In the genomic region with DNA sequence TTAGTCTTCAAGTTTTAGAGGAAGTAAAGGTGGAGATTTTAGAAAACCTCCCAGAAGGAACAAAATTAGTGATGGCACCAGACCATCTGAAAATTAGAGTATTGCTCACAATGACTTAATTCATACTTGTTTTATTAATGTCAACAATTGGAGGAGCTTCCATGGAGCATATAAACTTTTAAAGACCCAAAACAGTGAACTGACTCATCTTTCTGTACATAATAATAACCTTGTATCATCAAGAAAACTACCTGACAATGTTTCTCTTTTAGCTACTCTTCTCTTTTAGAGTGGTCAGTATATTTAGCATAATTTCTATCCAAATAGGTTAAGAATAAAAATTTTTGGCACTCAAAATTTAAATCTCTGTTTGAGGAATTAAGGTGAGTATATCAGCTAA, we compare ENCODE assay signal across 35 cellular contexts.
"Had no signal": no experiment of that assay in that cellular context is flagged by ENCODE, and none has a peak within 500 bp of the region (broad histone marks: within the 10 kb centered on the region; RNA-seq: fewer than 3 reads in every experiment).

No MANE protein-coding gene starts in this region.

- H3K27me3 ChIP-seq: MG63 had no signal

- H3K27ac ChIP-seq: KMS-11 had no signal

- H3K36me3 ChIP-seq: MG63 had no signal

- H3K4me2 ChIP-seq: KMS-11 had no signal

- DNase-seq: Karpas-422, Kasumi-1, KG1, MG63, MM.1S, MV-4-11, NCI-H1048, NCI-H1092, NCI-H1092 treated with DMSO at 0.1 percent for 48 hours, NCI-H1105, NCI-H1105 treated with DMSO at 0.1 percent for 48 hours, NCI-H1417, NCI-H1417 treated with DMSO at 0.1 percent for 48 hours, NCI-H1436, NCI-H1436 treated with DMSO at 0.1 percent for 48 hours, NCI-H146, NCI-H1694, NCI-H1694 treated with DMSO at 0.1 percent for 48 hours, NCI-H187, NCI-H187 treated with DMSO at 0.1 percent for 48 hours, NCI-H1930, NCI-H2029, NCI-H2029 treated with DMSO at 0.1 percent for 48 hours, NCI-H2081, NCI-H2081 treated with DMSO at 0.1 percent for 48 hours, NCI-H2107, NCI-H2171, NCI-H2171 treated with DMSO at 0.1 percent for 48 hours, NCI-H2227 treated with DMSO at 0.1 percent for 48 hours, NCI-H226, NCI-H345, NCI-H446, NCI-H446 treated with DMSO at 0.1 percent for 48 hours, NCI-H510A had no signal

- H3K4me3 ChIP-seq: MG63 had no signal

- H3K9me3 ChIP-seq: MG63 had no signal

- H3K9ac ChIP-seq: KMS-11 had no signal
